Comparison of ENCODE assay signal across 1 cellular context in the genomic region with DNA sequence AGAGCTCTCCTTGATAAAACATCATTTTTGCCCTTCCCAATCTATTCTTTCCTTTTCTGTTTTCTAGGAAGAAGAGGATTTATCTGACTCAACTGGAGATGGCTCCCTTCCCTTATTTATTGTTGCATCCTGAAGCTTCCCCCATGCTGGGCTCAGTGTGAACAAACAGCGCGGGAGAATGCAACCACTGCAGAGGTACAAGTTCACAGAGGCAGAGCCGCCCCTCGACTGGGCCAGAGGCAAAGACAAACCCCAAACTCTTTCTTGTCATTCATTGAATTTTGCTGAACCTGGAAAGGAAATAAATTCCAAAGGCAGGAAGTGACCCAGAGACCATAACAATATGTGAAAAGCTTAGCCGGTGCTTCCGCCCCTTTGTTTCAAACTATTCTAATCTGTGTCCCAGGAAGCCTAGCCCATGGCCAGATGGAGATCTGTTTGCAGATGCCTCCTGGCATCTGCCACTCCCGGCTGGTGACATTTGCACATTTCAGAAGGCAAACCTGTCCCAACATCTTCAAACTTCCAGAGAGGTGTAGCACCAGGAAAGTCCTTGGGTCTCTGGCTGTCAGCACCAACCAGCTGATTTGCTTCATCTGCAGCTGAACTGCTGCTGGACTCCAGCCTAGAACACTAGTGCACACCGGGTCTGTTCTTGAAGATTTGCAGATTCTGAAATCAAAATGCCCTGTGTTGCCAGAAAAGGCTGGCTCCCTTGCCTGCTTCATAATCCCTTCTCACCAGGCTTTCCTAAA.
A peak's percentile ranks its signal among the peaks of the same experiment; 100 is the strongest.
TF ChIP-seq lines count a peak whose summit lies in the region.

No MANE protein-coding gene starts in this region.

TF ChIP-seq in HepG2, 621 proteins besides CTCF, POLR2A, EP300 and RAD21 (continued from another document and continues in another):
- TF ChIP-seq, protein P1, sequence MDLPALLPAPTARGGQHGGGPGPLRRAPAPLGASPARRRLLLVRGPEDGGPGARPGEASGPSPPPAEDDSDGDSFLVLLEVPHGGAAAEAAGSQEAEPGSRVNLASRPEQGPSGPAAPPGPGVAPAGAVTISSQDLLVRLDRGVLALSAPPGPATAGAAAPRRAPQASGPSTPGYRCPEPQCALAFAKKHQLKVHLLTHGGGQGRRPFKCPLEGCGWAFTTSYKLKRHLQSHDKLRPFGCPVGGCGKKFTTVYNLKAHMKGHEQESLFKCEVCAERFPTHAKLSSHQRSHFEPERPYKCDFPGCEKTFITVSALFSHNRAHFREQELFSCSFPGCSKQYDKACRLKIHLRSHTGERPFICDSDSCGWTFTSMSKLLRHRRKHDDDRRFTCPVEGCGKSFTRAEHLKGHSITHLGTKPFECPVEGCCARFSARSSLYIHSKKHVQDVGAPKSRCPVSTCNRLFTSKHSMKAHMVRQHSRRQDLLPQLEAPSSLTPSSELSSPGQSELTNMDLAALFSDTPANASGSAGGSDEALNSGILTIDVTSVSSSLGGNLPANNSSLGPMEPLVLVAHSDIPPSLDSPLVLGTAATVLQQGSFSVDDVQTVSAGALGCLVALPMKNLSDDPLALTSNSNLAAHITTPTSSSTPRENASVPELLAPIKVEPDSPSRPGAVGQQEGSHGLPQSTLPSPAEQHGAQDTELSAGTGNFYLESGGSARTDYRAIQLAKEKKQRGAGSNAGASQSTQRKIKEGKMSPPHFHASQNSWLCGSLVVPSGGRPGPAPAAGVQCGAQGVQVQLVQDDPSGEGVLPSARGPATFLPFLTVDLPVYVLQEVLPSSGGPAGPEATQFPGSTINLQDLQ (CRISPR knock-in tag; IDR thresholded peaks at IDR 0.05) = no peak
- TF ChIP-seq CHCHD3 (CRISPR knock-in tag; IDR thresholded peaks at IDR 0.05) = no peak
- no peak for TF ChIP-seq ZSCAN21 (CRISPR knock-in tag; IDR thresholded peaks at IDR 0.05; ENCODE audit: borderline replicate concordance)
- peak; percentile 57; the same call in 1 of the 2 replicates for TF ChIP-seq KMT2A (CRISPR knock-in tag; IDR thresholded peaks at IDR 0.05)
- no peak for TF ChIP-seq SYNCRIP (IDR thresholded peaks at IDR 0.05; ENCODE audit: insufficient read depth, low read depth, low read length)
- no peak for TF ChIP-seq HNRNPK (IDR thresholded peaks at IDR 0.05; ENCODE audit: low read depth, low read length, poor library complexity, severe bottlenecking)
- no peak for TF ChIP-seq BRCA1 (CRISPR knock-in tag; IDR thresholded peaks at IDR 0.05)
- TF ChIP-seq, protein P2, sequence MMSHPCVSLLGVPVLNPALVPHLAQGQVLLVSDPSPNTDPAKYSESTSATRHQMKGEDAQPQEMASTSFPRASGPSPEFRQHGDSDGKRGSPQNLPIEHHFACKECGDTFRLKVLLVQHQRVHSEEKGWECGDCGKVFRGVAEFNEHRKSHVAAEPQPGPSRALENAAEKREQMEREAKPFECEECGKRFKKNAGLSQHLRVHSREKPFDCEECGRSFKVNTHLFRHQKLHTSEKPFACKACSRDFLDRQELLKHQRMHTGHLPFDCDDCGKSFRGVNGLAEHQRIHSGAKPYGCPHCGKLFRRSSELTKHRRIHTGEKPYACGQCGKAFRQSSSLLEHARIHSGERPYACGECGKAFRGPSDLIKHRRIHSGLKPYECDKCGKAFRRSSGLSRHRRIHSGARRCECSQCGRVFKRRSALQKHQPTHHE (CRISPR knock-in tag; IDR thresholded peaks at IDR 0.05; ENCODE audit: borderline replicate concordance) = peak; percentile 32; the same call in 1 of the 2 replicates
- TF ChIP-seq, protein P3, sequence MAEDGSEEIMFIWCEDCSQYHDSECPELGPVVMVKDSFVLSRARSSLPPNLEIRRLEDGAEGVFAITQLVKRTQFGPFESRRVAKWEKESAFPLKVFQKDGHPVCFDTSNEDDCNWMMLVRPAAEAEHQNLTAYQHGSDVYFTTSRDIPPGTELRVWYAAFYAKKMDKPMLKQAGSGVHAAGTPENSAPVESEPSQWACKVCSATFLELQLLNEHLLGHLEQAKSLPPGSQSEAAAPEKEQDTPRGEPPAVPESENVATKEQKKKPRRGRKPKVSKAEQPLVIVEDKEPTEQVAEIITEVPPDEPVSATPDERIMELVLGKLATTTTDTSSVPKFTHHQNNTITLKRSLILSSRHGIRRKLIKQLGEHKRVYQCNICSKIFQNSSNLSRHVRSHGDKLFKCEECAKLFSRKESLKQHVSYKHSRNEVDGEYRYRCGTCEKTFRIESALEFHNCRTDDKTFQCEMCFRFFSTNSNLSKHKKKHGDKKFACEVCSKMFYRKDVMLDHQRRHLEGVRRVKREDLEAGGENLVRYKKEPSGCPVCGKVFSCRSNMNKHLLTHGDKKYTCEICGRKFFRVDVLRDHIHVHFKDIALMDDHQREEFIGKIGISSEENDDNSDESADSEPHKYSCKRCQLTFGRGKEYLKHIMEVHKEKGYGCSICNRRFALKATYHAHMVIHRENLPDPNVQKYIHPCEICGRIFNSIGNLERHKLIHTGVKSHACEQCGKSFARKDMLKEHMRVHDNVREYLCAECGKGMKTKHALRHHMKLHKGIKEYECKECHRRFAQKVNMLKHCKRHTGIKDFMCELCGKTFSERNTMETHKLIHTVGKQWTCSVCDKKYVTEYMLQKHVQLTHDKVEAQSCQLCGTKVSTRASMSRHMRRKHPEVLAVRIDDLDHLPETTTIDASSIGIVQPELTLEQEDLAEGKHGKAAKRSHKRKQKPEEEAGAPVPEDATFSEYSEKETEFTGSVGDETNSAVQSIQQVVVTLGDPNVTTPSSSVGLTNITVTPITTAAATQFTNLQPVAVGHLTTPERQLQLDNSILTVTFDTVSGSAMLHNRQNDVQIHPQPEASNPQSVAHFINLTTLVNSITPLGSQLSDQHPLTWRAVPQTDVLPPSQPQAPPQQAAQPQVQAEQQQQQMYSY (CRISPR knock-in tag; IDR thresholded peaks at IDR 0.05) = no peak
- TF ChIP-seq HOXA5 (CRISPR knock-in tag; IDR thresholded peaks at IDR 0.05) = no peak
- no peak for TF ChIP-seq CENPX (CRISPR knock-in tag; IDR thresholded peaks at IDR 0.05)
- TF ChIP-seq, protein P4, sequence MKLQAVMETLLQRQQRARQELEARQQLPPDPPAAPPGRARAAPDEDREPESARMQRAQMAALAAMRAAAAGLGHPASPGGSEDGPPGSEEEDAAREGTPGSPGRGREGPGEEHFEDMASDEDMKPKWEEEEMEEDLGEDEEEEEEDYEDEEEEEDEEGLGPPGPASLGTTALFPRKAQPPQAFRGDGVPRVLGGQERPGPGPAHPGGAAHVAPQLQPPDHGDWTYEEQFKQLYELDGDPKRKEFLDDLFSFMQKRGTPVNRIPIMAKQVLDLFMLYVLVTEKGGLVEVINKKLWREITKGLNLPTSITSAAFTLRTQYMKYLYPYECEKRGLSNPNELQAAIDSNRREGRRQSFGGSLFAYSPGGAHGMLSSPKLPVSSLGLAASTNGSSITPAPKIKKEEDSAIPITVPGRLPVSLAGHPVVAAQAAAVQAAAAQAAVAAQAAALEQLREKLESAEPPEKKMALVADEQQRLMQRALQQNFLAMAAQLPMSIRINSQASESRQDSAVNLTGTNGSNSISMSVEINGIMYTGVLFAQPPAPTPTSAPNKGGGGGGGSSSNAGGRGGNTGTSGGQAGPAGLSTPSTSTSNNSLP (IDR thresholded peaks at IDR 0.05; ENCODE audit: low read depth, low read length) = no peak
- TF ChIP-seq ZNF674 (CRISPR knock-in tag; IDR thresholded peaks at IDR 0.05; ENCODE audit: low read depth) = no peak
- TF ChIP-seq, protein P5, sequence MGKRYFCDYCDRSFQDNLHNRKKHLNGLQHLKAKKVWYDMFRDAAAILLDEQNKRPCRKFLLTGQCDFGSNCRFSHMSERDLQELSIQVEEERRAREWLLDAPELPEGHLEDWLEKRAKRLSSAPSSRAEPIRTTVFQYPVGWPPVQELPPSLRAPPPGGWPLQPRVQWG (CRISPR knock-in tag; IDR thresholded peaks at IDR 0.05; ENCODE audit: borderline replicate concordance, low read depth) = no peak
- no peak for TF ChIP-seq ZNF10 (CRISPR knock-in tag; IDR thresholded peaks at IDR 0.05; ENCODE audit: borderline replicate concordance, low read depth)
- TF ChIP-seq STAT6 (CRISPR knock-in tag; IDR thresholded peaks at IDR 0.05; ENCODE audit: borderline replicate concordance) = 0 out of 2 replicates have a peak, but pooled peaks have one; percentile 39
- no peak for TF ChIP-seq AHR (CRISPR knock-in tag; IDR thresholded peaks at IDR 0.05)
- TF ChIP-seq ATAD3A (CRISPR knock-in tag; IDR thresholded peaks at IDR 0.05) = no peak
- TF ChIP-seq GPN1 (CRISPR knock-in tag; IDR thresholded peaks at IDR 0.05; ENCODE audit: borderline replicate concordance) = no peak
- 0 out of 2 replicates have a peak, but pooled peaks have one; percentile 9 for TF ChIP-seq GATAD1 (CRISPR knock-in tag; IDR thresholded peaks at IDR 0.05)
- TF ChIP-seq MED8 (CRISPR knock-in tag; IDR thresholded peaks at IDR 0.05; ENCODE audit: insufficient replicate concordance) = no peak
- TF ChIP-seq AHDC1 (CRISPR knock-in tag; IDR thresholded peaks at IDR 0.05; ENCODE audit: borderline replicate concordance) = no peak
- TF ChIP-seq ZBTB8A (CRISPR knock-in tag; IDR thresholded peaks at IDR 0.05; ENCODE audit: borderline replicate concordance, low read depth) = no peak
- TF ChIP-seq IRX3 (CRISPR knock-in tag; IDR thresholded peaks at IDR 0.05; ENCODE audit: borderline replicate concordance, low read depth) = no peak
- no peak for TF ChIP-seq ZBTB43 (CRISPR knock-in tag; conservative IDR thresholded peaks at IDR 0.05)
- TF ChIP-seq, protein P6, sequence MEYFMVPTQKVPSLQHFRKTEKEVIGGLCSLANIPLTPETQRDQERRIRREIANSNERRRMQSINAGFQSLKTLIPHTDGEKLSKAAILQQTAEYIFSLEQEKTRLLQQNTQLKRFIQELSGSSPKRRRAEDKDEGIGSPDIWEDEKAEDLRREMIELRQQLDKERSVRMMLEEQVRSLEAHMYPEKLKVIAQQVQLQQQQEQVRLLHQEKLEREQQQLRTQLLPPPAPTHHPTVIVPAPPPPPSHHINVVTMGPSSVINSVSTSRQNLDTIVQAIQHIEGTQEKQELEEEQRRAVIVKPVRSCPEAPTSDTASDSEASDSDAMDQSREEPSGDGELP (IDR thresholded peaks at IDR 0.05; ENCODE audit: borderline replicate concordance, low read depth) = peak; percentile 96
- TF ChIP-seq, protein P7, sequence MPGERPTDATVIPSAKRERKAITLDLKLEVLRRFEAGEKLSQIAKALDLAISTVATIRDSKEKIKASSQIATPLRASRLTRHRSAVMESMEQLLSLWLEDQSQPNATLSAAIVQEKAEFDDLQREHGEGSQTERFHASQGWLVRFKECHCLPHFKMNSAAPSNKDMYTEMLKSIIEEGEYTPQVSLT (CRISPR knock-in tag; IDR thresholded peaks at IDR 0.05; ENCODE audit: borderline replicate concordance, low read depth) = no peak
- no peak for TF ChIP-seq ZNF335 (CRISPR knock-in tag; IDR thresholded peaks at IDR 0.05)
